27 cellular contexts compared by ENCODE assay signal in the genomic region with DNA sequence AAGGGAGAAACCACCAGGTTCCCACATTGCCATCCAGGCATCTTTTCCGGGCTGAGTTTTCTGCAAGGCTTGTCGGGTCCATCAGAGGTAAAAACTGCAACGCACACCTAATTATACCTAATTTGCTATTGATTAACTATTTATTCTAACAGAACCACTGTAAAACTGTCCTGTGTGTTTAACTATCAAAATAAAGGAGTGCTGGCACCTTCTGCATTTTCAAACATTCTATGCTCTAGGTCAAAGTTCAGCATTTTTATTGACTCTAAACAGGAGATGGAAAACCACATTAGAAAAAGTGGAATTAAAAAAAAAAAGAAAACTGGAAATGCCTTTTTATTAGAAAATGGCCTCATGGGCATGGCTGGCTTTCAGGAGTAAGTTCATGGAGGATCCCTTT.
"Had no signal": no experiment of that assay in that cellular context is flagged by ENCODE, and none has a peak within 500 bp of the region (broad histone marks: within the 10 kb centered on the region; RNA-seq: fewer than 3 reads in every experiment).

No MANE protein-coding gene starts in this region.

- DNase-seq: hypothalamus; immature natural killer cell; kidney; left ventricle myocardium superior; lower lobe of right lung; mammary epithelial cell; mesenchymal stem cell; naive B cell; natural killer cell; nephron progenitor cell; occipital lobe; retina; right cardiac atrium; spleen; stimulated activated CD4-positive, alpha-beta T cell treated with anti-CD3 and anti-CD28 coated beads, Interleukin-4, amount 100 ng/mL, for 24 hours; stimulated activated naive CD4-positive, alpha-beta T cell; trophoblast cell; uterus had no signal

- H3K4me1 ChIP-seq: lower lobe of right lung, spleen, suprapubic skin, tibial artery, uterus had no signal

- H3K27ac ChIP-seq: lower lobe of right lung, neural progenitor cell, neutrophil, skin epidermis, spleen, suprapubic skin, thoracic aorta, tibial artery, uterus had no signal

- H3K36me3 ChIP-seq: lower lobe of right lung, neural progenitor cell, neutrophil, spleen, suprapubic skin, thoracic aorta, tibial artery, uterus had no signal

- FAIRE-seq: islet of Langerhans, kidney had no signal

- H3K9ac ChIP-seq: neural progenitor cell had no signal

- H3K27me3 ChIP-seq: neural progenitor cell, suprapubic skin, uterus had no signal

- H3K4me2 ChIP-seq: neural progenitor cell had no signal

- H3K9me3 ChIP-seq: lower lobe of right lung, neutrophil, spleen, suprapubic skin, thoracic aorta, tibial artery, uterus had no signal

- H3K4me3 ChIP-seq: lower lobe of right lung, neural progenitor cell, skin epidermis, spleen, suprapubic skin, thoracic aorta, tibial artery, uterus had no signal

- ATAC-seq: left ventricle myocardium superior; lower lobe of right lung; natural killer cell; right cardiac atrium; sciatic nerve; stimulated activated effector memory CD8-positive, alpha-beta T cell treated with anti-CD3 and anti-CD28 coated beads, Interleukin-12 subunit alpha, Interleukin-12 subunit beta, amount 100 ng/mL, for 72 hours had no signal
